In genomic region chr11:12182650-12183511, GRCh38 we compare ENCODE assay signal across 10 cellular contexts.
A peak's percentile ranks its signal among the peaks of the same experiment; 100 is the strongest.
DNase-seq lines count a peak whose midpoint lies in the region; ATAC-seq, FAIRE-seq and TF ChIP-seq lines count a peak whose summit lies in the region.
"Had no signal": no experiment of that assay in that cellular context is flagged by ENCODE, and none has a peak within 500 bp of the region (broad histone marks: within the 10 kb centered on the region; RNA-seq: fewer than 3 reads in every experiment).

No MANE protein-coding gene starts in this region.

- CTCF ChIA-PET in HepG2 (lab: Yijun Ruan, JAX; ENCODE audit: low intra/inter-chr PET ratio, low total read pairs), result no interaction called here

- intact Hi-C loops in HepG2 (cut with micrococcal nuclease; ENCODE audit: unreplicated experiment), result no loop called here
- intact Hi-C loops in dorsolateral prefrontal cortex (cut with DNase I), result no loop called here

- no peaks in the 10 kb centered on the region for H3K27me3 Mint-ChIP-seq in brain
- H3K27me3 Mint-ChIP-seq: activated naive CD8-positive, alpha-beta T cell treated with anti-CD3 and anti-CD28 coated beads, Interleukin-2, amount 10 ng/mL, durations not matched to agents 7 days and 5 days had no signal

- H3K27ac ChIP-seq in HepG2 (ENCODE audit: extremely low read length, insufficient read depth, low read length), result no peak overlapping the region
- no peak overlapping the region for H3K27ac ChIP-seq in caudate nucleus (ENCODE audit: low read depth, low read length)
- H3K27ac ChIP-seq in dorsolateral prefrontal cortex, result peak overlapping the region in 6 of 59 donors; percentile 9 to 66 (median 28)

- DNase-seq in ACHN (peak; percentile 99), HT1080 (ENCODE audit: low read depth) (peak; percentile 100), HepG2 (ENCODE audit: low spot score) (peak; percentile 58), caudate nucleus (lab: John Stamatoyannopoulos, UW) (no peak), H7 (no peak), dorsolateral prefrontal cortex (no peak)
- DNase-seq: activated naive CD8-positive, alpha-beta T cell treated with anti-CD3 and anti-CD28 coated beads, Interleukin-2, amount 10 ng/mL, durations not matched to agents 7 days and 5 days; stimulated activated CD4-positive, alpha-beta T cell treated with anti-CD3 and anti-CD28 coated beads, Interleukin-2, amount 100 ng/mL, for 24 hours had no signal

- 45% methylated on average over 11 of the region's 12 CpGs for WGBS in HepG2 (ENCODE audit: low lambda C conversion rate)

- H3K9me3 Mint-ChIP-seq in brain, result no peaks in the 10 kb centered on the region
- H3K9me3 Mint-ChIP-seq: activated naive CD8-positive, alpha-beta T cell treated with anti-CD3 and anti-CD28 coated beads, Interleukin-2, amount 10 ng/mL, durations not matched to agents 7 days and 5 days had no signal

- TF ChIP-seq CTCF in brain (conservative IDR thresholded peaks at IDR 0.05) (no peak), HepG2 (CRISPR knock-in tag; IDR thresholded peaks at IDR 0.05) (no peak), dorsolateral prefrontal cortex (IDR thresholded peaks at IDR 0.05 in 54 of 56, conservative IDR thresholded peaks at IDR 0.05 in 2 of 56; ENCODE audit: low read depth in 1 of 56, partially characterized antibody in 56 of 56) (no peak)

- H3K9me3 ChIP-seq in HepG2 (ENCODE audit: low read length), result no peaks in the 10 kb centered on the region

- H4K20me1 ChIP-seq in HepG2 (ENCODE audit: insufficient read depth, low read length), result no peaks in the 10 kb centered on the region

- no peak overlapping the region for H3K9ac ChIP-seq in HepG2 (ENCODE audit: insufficient read depth, low read depth, low read length)

- no TSS peak for BruUV-seq in HepG2 (replicated peaks; lab: Mats Ljungman, UMichigan)

- H3K27ac Mint-ChIP-seq in brain, result peak overlapping the region in 3 of 5 experiments; percentile 70 to 90 (median 79)
- H3K27ac Mint-ChIP-seq: activated naive CD8-positive, alpha-beta T cell treated with anti-CD3 and anti-CD28 coated beads, Interleukin-2, amount 10 ng/mL, durations not matched to agents 7 days and 5 days had no signal

- H3K4me1 ChIP-seq in HepG2 (ENCODE audit: insufficient read depth, low read length), result 0 out of 2 replicates have a peak, but pooled peaks cover 7% of the 10 kb centered on the region

- no peak overlapping the region for H2AFZ ChIP-seq in HepG2 (ENCODE audit: low read length)

- H3K4me1 Mint-ChIP-seq in brain, result peaks cover 65% of the 10 kb centered on the region

- POLR2A ChIA-PET in HepG2 (lab: Yijun Ruan, JAX), result no interaction called here

- in situ Hi-C loops in ACHN (cut with HindIII; ENCODE audit: low pct_ligation_motif_present, low pct_unique_long_range_greater_than_20kb, low sequenced_read_pairs) (no loop called here), HepG2 (cut with HindIII; ENCODE audit: extremely low pct_ligation_motif_present, low pct_unique_long_range_greater_than_20kb) (no loop called here)

- H3K79me2 ChIP-seq in HepG2 (ENCODE audit: insufficient read depth, low read length), result no peaks in the 10 kb centered on the region

- ATAC-seq in HepG2 (peak; percentile 73), GM18498 (IDR thresholded peaks at IDR 0.05; ENCODE audit: unreplicated experiment) (no peak)

- H3K4me3 ChIP-seq in HepG2 (replicated peaks in 1 of 3; ENCODE audit: insufficient read depth in 1 of 3, low read depth in 2 of 3, low read length in 3 of 3), result no peak overlapping the region
- no peak overlapping the region for H3K4me3 ChIP-seq in H7 (ENCODE audit: insufficient read depth, low read depth, low read length)
- no peak overlapping the region for H3K4me3 ChIP-seq in dorsolateral prefrontal cortex

- no peak for TF ChIP-seq POLR2A in HepG2 (IDR thresholded peaks at IDR 0.05; ENCODE audit: insufficient read depth in 1 of 2, low read depth in 2 of 2, low read length in 2 of 2)

- no peak overlapping the region for H3K4me2 ChIP-seq in HepG2 (ENCODE audit: low read depth, low read length)

- H3K36me3 ChIP-seq in HepG2 (replicated peaks in 1 of 2; ENCODE audit: control insufficient read depth in 1 of 2, insufficient read depth in 2 of 2, low read length in 2 of 2) (no peaks in the 10 kb centered on the region), H7 (replicated peaks; ENCODE audit: control insufficient read depth, insufficient read depth, low read length) (no peaks in the 10 kb centered on the region)

- H3K27me3 ChIP-seq in HepG2 (ENCODE audit: control insufficient read depth in 1 of 2, insufficient read depth in 2 of 2, low read length in 2 of 2) (no peaks in the 10 kb centered on the region), H7 (ENCODE audit: control insufficient read depth, insufficient read depth, low read length) (no peaks in the 10 kb centered on the region), dorsolateral prefrontal cortex (no peaks in the 10 kb centered on the region)

- H3K36me3 Mint-ChIP-seq in brain, result no peaks in the 10 kb centered on the region

- no peak for FAIRE-seq in HepG2 (lab: Jason Lieb, UNC)

- H3K4me3 Mint-ChIP-seq in brain, result no peak overlapping the region
- H3K4me3 Mint-ChIP-seq: activated naive CD8-positive, alpha-beta T cell treated with anti-CD3 and anti-CD28 coated beads, Interleukin-2, amount 10 ng/mL, durations not matched to agents 7 days and 5 days had no signal

- TF ChIP-seq RAD21 in HepG2 (CRISPR knock-in tag; IDR thresholded peaks at IDR 0.05), result no peak

- no peak for TF ChIP-seq EP300 in HepG2 (IDR thresholded peaks at IDR 0.05; ENCODE audit: low read depth in 2 of 2, low read length in 2 of 2)
- TF ChIP-seq EP300 in HepG2 (CRISPR knock-in tag; IDR thresholded peaks at IDR 0.05; ENCODE audit: borderline replicate concordance), result no peak

TF ChIP-seq in HepG2, 621 proteins besides CTCF, POLR2A, EP300 and RAD21:
- no peak for TF ChIP-seq ZSCAN9 (CRISPR knock-in tag; IDR thresholded peaks at IDR 0.05; ENCODE audit: borderline replicate concordance)
- no peak for TF ChIP-seq CBX5 (CRISPR knock-in tag; IDR thresholded peaks at IDR 0.05; ENCODE audit: borderline replicate concordance)
- no peak for TF ChIP-seq ZNF333 (CRISPR knock-in tag; IDR thresholded peaks at IDR 0.05; ENCODE audit: borderline replicate concordance)
- no peak for TF ChIP-seq ISX (CRISPR knock-in tag; conservative IDR thresholded peaks at IDR 0.05)
- no peak for TF ChIP-seq CAMTA2 (CRISPR knock-in tag; IDR thresholded peaks at IDR 0.05; ENCODE audit: borderline replicate concordance)
- TF ChIP-seq TGIF2 (CRISPR knock-in tag; IDR thresholded peaks at IDR 0.05), result no peak
- TF ChIP-seq HNF4G (IDR thresholded peaks at IDR 0.05; ENCODE audit: borderline replicate concordance, low read depth, low read length), result no peak
- TF ChIP-seq HNF4G (CRISPR knock-in tag; IDR thresholded peaks at IDR 0.05; ENCODE audit: borderline replicate concordance, low read depth), result no peak
- no peak for TF ChIP-seq GZF1 (CRISPR knock-in tag; IDR thresholded peaks at IDR 0.05)
- no peak for TF ChIP-seq ZNF441 (CRISPR knock-in tag; IDR thresholded peaks at IDR 0.05; ENCODE audit: borderline replicate concordance)
- no peak for TF ChIP-seq ZNF3 (CRISPR knock-in tag; IDR thresholded peaks at IDR 0.05)
- TF ChIP-seq ZNF235 (CRISPR knock-in tag; IDR thresholded peaks at IDR 0.05; ENCODE audit: borderline replicate concordance), result no peak

Comparison
In these comparisons a context has a peak if more than half of its experiments do, and no peak if none do; other contexts are left out.
1. DNase-seq: peak in ACHN (single experiment), HT1080 (single experiment) and HepG2 (single experiment); none in caudate nucleus (0 of 61), H7 (single experiment) and dorsolateral prefrontal cortex (0 of 10).